In genomic region chr10:3877092-3878000, GRCh38 we compare ENCODE assay signal across 13 cellular contexts.
DNase-seq lines count a peak whose midpoint lies in the region; ATAC-seq and TF ChIP-seq lines count a peak whose summit lies in the region.
"Had no signal": no experiment of that assay in that cellular context is flagged by ENCODE, and none has a peak within 500 bp of the region (broad histone marks: within the 10 kb centered on the region; RNA-seq: fewer than 3 reads in every experiment).

No MANE protein-coding gene starts in this region.

- H3K9me3 ChIP-seq in Peyer's patch (no peaks in the 10 kb centered on the region), endodermal cell (ENCODE audit: control insufficient read depth, low read length) (peaks cover under 1% of the 10 kb centered on the region)

- no peaks in the 10 kb centered on the region for H3K9me3 Mint-ChIP-seq in activated CD8-positive, alpha-beta T cell treated with anti-CD3 and anti-CD28 coated beads for 36 hours
- peaks cover 7% of the 10 kb centered on the region for H3K9me3 Mint-ChIP-seq in activated CD8-positive, alpha-beta T cell treated with anti-CD3 and anti-CD28 coated beads, Interleukin-2, amount 10 ng/mL, durations not matched to agents 7 days and 5 days (ENCODE audit: insufficient read depth)
- peaks cover 5% of the 10 kb centered on the region for H3K9me3 Mint-ChIP-seq in endodermal cell

- H3K27ac ChIP-seq in Peyer's patch (peak overlapping the region in 3 of 4 donors; percentile 20 to 67 (median 33)), endodermal cell (ENCODE audit: low read depth, low read length) (no peak overlapping the region), skin epidermis (peak overlapping the region in 13 of 21 experiments; percentile 10 to 88 (median 67))
- H3K27ac ChIP-seq: neural progenitor cell had no signal

- intact Hi-C loops in activated CD8-positive, alpha-beta T cell treated with anti-CD3 and anti-CD28 coated beads for 36 hours (cut with micrococcal nuclease), result no loop called here

- WGBS in endodermal cell (ENCODE audit: insufficient coverage in 1 of 2, insufficient read length in 1 of 2), 2 experiments, result 71 to 88% methylated on average over 1 to 4 of the region's 4 CpGs

- H3K9ac ChIP-seq in endodermal cell (ENCODE audit: extremely low read depth, low read length, poor library complexity, severe bottlenecking), result no peak overlapping the region
- H3K9ac ChIP-seq: neural progenitor cell had no signal

- no peak overlapping the region for H3K4me3 Mint-ChIP-seq in activated CD8-positive, alpha-beta T cell treated with anti-CD3 and anti-CD28 coated beads for 36 hours
- no peak overlapping the region for H3K4me3 Mint-ChIP-seq in activated CD8-positive, alpha-beta T cell treated with anti-CD3 and anti-CD28 coated beads, Interleukin-2, amount 10 ng/mL, durations not matched to agents 7 days and 5 days
- H3K4me3 Mint-ChIP-seq in endodermal cell, result no peak overlapping the region
- H3K4me3 Mint-ChIP-seq: activated naive CD8-positive, alpha-beta T cell treated with anti-CD3 and anti-CD28 coated beads, Interleukin-2, amount 10 ng/mL, durations not matched to agents 7 days and 5 days; neural progenitor cell had no signal

- H3K4me3 ChIP-seq in Peyer's patch (no peak overlapping the region), endodermal cell (ENCODE audit: low read length) (no peak overlapping the region), skin epidermis (no peak overlapping the region)
- H3K4me3 ChIP-seq: neural progenitor cell had no signal

- no peaks in the 10 kb centered on the region for H3K36me3 Mint-ChIP-seq in activated CD8-positive, alpha-beta T cell treated with anti-CD3 and anti-CD28 coated beads for 36 hours (ENCODE audit: low read depth)
- H3K36me3 Mint-ChIP-seq in activated CD8-positive, alpha-beta T cell treated with anti-CD3 and anti-CD28 coated beads, Interleukin-2, amount 10 ng/mL, durations not matched to agents 7 days and 5 days (ENCODE audit: low read depth), result peaks cover 3% of the 10 kb centered on the region
- no peaks in the 10 kb centered on the region for H3K36me3 Mint-ChIP-seq in endodermal cell (ENCODE audit: low read depth)
- H3K36me3 Mint-ChIP-seq: neural progenitor cell had no signal

- H3K4me1 Mint-ChIP-seq in activated CD8-positive, alpha-beta T cell treated with anti-CD3 and anti-CD28 coated beads for 36 hours (ENCODE audit: low read depth), result peaks cover 37% of the 10 kb centered on the region
- H3K4me1 Mint-ChIP-seq in activated CD8-positive, alpha-beta T cell treated with anti-CD3 and anti-CD28 coated beads, Interleukin-2, amount 10 ng/mL, durations not matched to agents 7 days and 5 days (ENCODE audit: low read depth), result peaks cover 41% of the 10 kb centered on the region
- peaks cover 18% of the 10 kb centered on the region for H3K4me1 Mint-ChIP-seq in endodermal cell

- H3K27me3 Mint-ChIP-seq in activated CD8-positive, alpha-beta T cell treated with anti-CD3 and anti-CD28 coated beads for 36 hours, result no peaks in the 10 kb centered on the region
- H3K27me3 Mint-ChIP-seq in activated CD8-positive, alpha-beta T cell treated with anti-CD3 and anti-CD28 coated beads, Interleukin-2, amount 10 ng/mL, durations not matched to agents 7 days and 5 days (ENCODE audit: low read depth), result no peaks in the 10 kb centered on the region
- H3K27me3 Mint-ChIP-seq in endodermal cell (ENCODE audit: insufficient read depth), result no peaks in the 10 kb centered on the region

- H3K27me3 ChIP-seq in Peyer's patch (no peaks in the 10 kb centered on the region), endodermal cell (ENCODE audit: control insufficient read depth, insufficient read depth, low read length, poor library complexity, severe bottlenecking) (no peaks in the 10 kb centered on the region)
- H3K27me3 ChIP-seq: neural progenitor cell had no signal

- CTCF ChIA-PET in activated CD8-positive, alpha-beta T cell treated with anti-CD3 and anti-CD28 coated beads for 36 hours (lab: Charles Lee), result no interaction called here
- CTCF ChIA-PET in activated CD8-positive, alpha-beta T cell treated with anti-CD3 and anti-CD28 coated beads, Interleukin-2, amount 10 ng/mL, durations not matched to agents 7 days and 5 days (lab: Charles Lee), result interaction anchor here (0.8 to 1.3 kb wide), 2 partner anchors 9 to 11 kb away, joined by 3 read pairs; no protein-coding TSS in a partner anchor

- no peak for ATAC-seq in activated CD8-positive, alpha-beta T cell treated with anti-CD3 and anti-CD28 coated beads for 36 hours
- no peak for ATAC-seq in activated CD8-positive, alpha-beta T cell treated with anti-CD3 and anti-CD28 coated beads, Interleukin-2, amount 10 ng/mL, durations not matched to agents 7 days and 5 days
- ATAC-seq in GM18870 (IDR thresholded peaks at IDR 0.05; ENCODE audit: unreplicated experiment) (no peak), HG02870 (IDR thresholded peaks at IDR 0.05; ENCODE audit: unreplicated experiment) (no peak)

- peak overlapping the region; percentile 60 for H3K27ac Mint-ChIP-seq in activated CD8-positive, alpha-beta T cell treated with anti-CD3 and anti-CD28 coated beads for 36 hours
- no peak overlapping the region for H3K27ac Mint-ChIP-seq in activated CD8-positive, alpha-beta T cell treated with anti-CD3 and anti-CD28 coated beads, Interleukin-2, amount 10 ng/mL, durations not matched to agents 7 days and 5 days
- H3K27ac Mint-ChIP-seq in endodermal cell, result no peak overlapping the region
- H3K27ac Mint-ChIP-seq: neural progenitor cell had no signal

- H3K36me3 ChIP-seq in Peyer's patch (no peaks in the 10 kb centered on the region), endodermal cell (ENCODE audit: control insufficient read depth, insufficient read depth, low read length) (no peaks in the 10 kb centered on the region)
- H3K36me3 ChIP-seq: neural progenitor cell had no signal

- POLR2A ChIA-PET in activated CD8-positive, alpha-beta T cell treated with anti-CD3 and anti-CD28 coated beads for 36 hours (lab: Charles Lee), result interaction anchor here (0.6 to 2.2 kb wide), 4 partner anchors 12 to 93 kb away, joined by 3 to 6 read pairs (median 3); partner anchors contain the start of gene KLF6
- POLR2A ChIA-PET in activated CD8-positive, alpha-beta T cell treated with anti-CD3 and anti-CD28 coated beads, Interleukin-2, amount 10 ng/mL, durations not matched to agents 7 days and 5 days (lab: Charles Lee), result interaction anchor here (0.9 kb wide), 1 partner anchor 92 kb away, joined by 3 read pairs; the partner anchor contains the start of gene KLF6

- TF ChIP-seq POLR2A in Peyer's patch (IDR thresholded peaks at IDR 0.05), result no peak

- DNase-seq in activated CD8-positive, alpha-beta T cell treated with anti-CD3 and anti-CD28 coated beads for 36 hours, result no peak
- no peak for DNase-seq in activated CD8-positive, alpha-beta T cell treated with anti-CD3 and anti-CD28 coated beads, Interleukin-2, amount 10 ng/mL, durations not matched to agents 7 days and 5 days
- DNase-seq in Peyer's patch (peak in 1 of 3 donors; percentile 45), endodermal cell (peak; percentile 24)
- no peak for DNase-seq in stimulated activated CD4-positive, alpha-beta T cell treated with anti-CD3 and anti-CD28 coated beads, Interleukin-4, amount 100 ng/mL, for 4 hours
- DNase-seq: activated CD4-positive, CD25-positive, alpha-beta regulatory T cell; activated naive CD8-positive, alpha-beta T cell treated with anti-CD3 and anti-CD28 coated beads, Interleukin-2, amount 10 ng/mL, durations not matched to agents 7 days and 5 days; NCI-H187 treated with DMSO at 0.1 percent for 48 hours; stimulated activated CD4-positive, alpha-beta T cell treated with anti-CD3 and anti-CD28 coated beads, Interleukin-4, amount 100 ng/mL, for 1 hour had no signal

- H3K4me1 ChIP-seq in Peyer's patch (peaks cover 0 to 22% (median 15%) of the 10 kb centered on the region in 4 donors), endodermal cell (ENCODE audit: control insufficient read depth, insufficient read depth, low read length) (peaks cover 4% of the 10 kb centered on the region)
- H3K4me1 ChIP-seq: neural progenitor cell had no signal

- TF ChIP-seq CTCF in activated CD8-positive, alpha-beta T cell treated with anti-CD3 and anti-CD28 coated beads for 36 hours (IDR thresholded peaks at IDR 0.05), result no peak
- TF ChIP-seq CTCF in Peyer's patch (IDR thresholded peaks at IDR 0.05) (no peak), endodermal cell (conservative IDR thresholded peaks at IDR 0.05) (no peak)
